14 cellular contexts compared by ENCODE assay signal in the genomic region with DNA sequence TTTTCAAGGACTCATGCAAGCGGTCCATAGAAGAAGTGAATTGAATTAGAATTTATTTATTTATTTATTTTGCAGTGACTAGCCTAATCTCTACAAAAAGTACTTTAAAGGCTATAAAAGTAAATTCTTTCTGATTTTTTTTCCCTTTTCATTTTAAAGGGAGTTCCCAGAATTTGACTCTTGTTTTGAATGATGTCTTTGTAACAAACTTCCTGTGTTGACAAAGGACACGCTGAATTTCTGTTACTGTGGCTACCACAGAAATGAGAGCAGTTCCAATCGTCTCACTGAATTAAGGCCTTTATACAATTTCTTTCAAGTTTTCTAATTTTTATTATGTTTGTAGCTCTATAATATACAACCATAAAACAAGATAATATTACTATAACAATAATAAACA. TPM values are rescaled to one million over a fixed set of nuclear protein-coding genes. Genes with fewer than 3 reads are reported as not detected.
DNase-seq lines count a peak whose midpoint lies in the region; ATAC-seq and TF ChIP-seq lines count a peak whose summit lies in the region.
"Had no signal": no experiment of that assay in that cellular context is flagged by ENCODE, and none has a peak within 500 bp of the region (broad histone marks: within the 10 kb centered on the region; RNA-seq: fewer than 3 reads in every experiment).

No MANE protein-coding gene starts in this region.

- peaks cover 20% of the 10 kb centered on the region for H3K36me3 Mint-ChIP-seq in central memory CD8-positive, alpha-beta T cell (ENCODE audit: insufficient read depth)
- no peaks in the 10 kb centered on the region for H3K36me3 Mint-ChIP-seq in naive thymus-derived CD8-positive, alpha-beta T cell

- WGBS in psoas muscle, 3 donors, result 58 to 64% (median 60%) methylated on average over 3 of the region's 3 CpGs

- peak; percentile 47 for ATAC-seq in central memory CD8-positive, alpha-beta T cell (replicated peaks; ENCODE audit: extremely low read depth, poor library complexity, severe bottlenecking)
- ATAC-seq in naive thymus-derived CD8-positive, alpha-beta T cell, result peak; percentile 16 to 64
- ATAC-seq in GM21447 (IDR thresholded peaks at IDR 0.05; ENCODE audit: unreplicated experiment) (no peak), HG03520 (IDR thresholded peaks at IDR 0.05; ENCODE audit: unreplicated experiment) (no peak), psoas muscle (no peak)

- no peaks in the 10 kb centered on the region for H4K20me1 ChIP-seq in BLaER1 treated with 17β-estradiol and CSF1 and Interleukin-3, amounts not matched to agents 10 nM and 100 nM

- peak overlapping the region in 4 of 11 experiments; percentile 9 to 44 (median 28); a peak in 3 of 22 replicates for H3K9ac ChIP-seq in BLaER1 treated with 17β-estradiol and CSF1 and Interleukin-3, amounts not matched to agents 10 nM and 100 nM

- no peaks in the 10 kb centered on the region for H3K9me3 Mint-ChIP-seq in central memory CD8-positive, alpha-beta T cell
- peaks cover 0 to 4% (median 0%) of the 10 kb centered on the region in 9 donors for H3K9me3 Mint-ChIP-seq in naive thymus-derived CD8-positive, alpha-beta T cell

- peak overlapping the region; percentile 99 for H3K27ac Mint-ChIP-seq in central memory CD8-positive, alpha-beta T cell (ENCODE audit: low read depth)
- H3K27ac Mint-ChIP-seq in naive thymus-derived CD8-positive, alpha-beta T cell, result peak overlapping the region; percentile 85 to 99 (median 95)

- H3K27me3 Mint-ChIP-seq in central memory CD8-positive, alpha-beta T cell, result no peaks in the 10 kb centered on the region
- H3K27me3 Mint-ChIP-seq in naive thymus-derived CD8-positive, alpha-beta T cell, result no peaks in the 10 kb centered on the region

- no peaks in the 10 kb centered on the region for H3K36me3 ChIP-seq in BLaER1 treated with 17β-estradiol and CSF1 and Interleukin-3, amounts not matched to agents 10 nM and 100 nM
- H3K36me3 ChIP-seq in psoas muscle (ENCODE audit: insufficient read depth in 1 of 2, low read depth in 1 of 2), result no peaks in the 10 kb centered on the region
- H3K36me3 ChIP-seq: HAP-1, prostate gland had no signal

- in situ Hi-C loops in KBM-7 (cut with MboI; ENCODE audit: low pct_unique_long_range_greater_than_20kb, low sequenced_read_pairs), result no loop called here

- no peak for TF ChIP-seq CTCF in psoas muscle (IDR thresholded peaks at IDR 0.05)

- peak overlapping the region in 10 of 11 experiments; percentile 26 to 81 (median 75); a peak in 19 of 22 replicates for H3K27ac ChIP-seq in BLaER1 treated with 17β-estradiol and CSF1 and Interleukin-3, amounts not matched to agents 10 nM and 100 nM
- no peak overlapping the region for H3K27ac ChIP-seq in psoas muscle
- H3K27ac ChIP-seq: RWPE1 had no signal

- peak overlapping the region; percentile 46 to 78 (median 68) for H3K4me2 ChIP-seq in BLaER1 treated with 17β-estradiol and CSF1 and Interleukin-3, amounts not matched to agents 10 nM and 100 nM

- H3K4me3 ChIP-seq in BLaER1 treated with 17β-estradiol and CSF1 and Interleukin-3, amounts not matched to agents 10 nM and 100 nM, result no peak overlapping the region
- no peak overlapping the region for H3K4me3 ChIP-seq in psoas muscle
- H3K4me3 ChIP-seq: HAP-1, prostate gland had no signal

- intact Hi-C loops in psoas muscle (cut with DNase I), result no loop called here

- peak; percentile 21 for DNase-seq in KBM-7
- DNase-seq in central memory CD8-positive, alpha-beta T cell (ENCODE audit: low spot score in 2 of 2), result no peak
- peak in 3 of 10 donors; percentile 20 to 67 (median 47) for DNase-seq in naive thymus-derived CD8-positive, alpha-beta T cell
- DNase-seq in C1 segment of cervical spinal cord (lab: John Stamatoyannopoulos, UW), result no peak
- no peak for DNase-seq in psoas muscle
- DNase-seq: NCI-H2029; NCI-H774; stimulated activated CD4-positive, alpha-beta T cell treated with anti-CD3 and anti-CD28 coated beads, Interleukin-1b, Interleukin-23, amount 100 ng/mL, for 48 hours had no signal

- H3K9me3 ChIP-seq in BLaER1 treated with 17β-estradiol and CSF1 and Interleukin-3, amounts not matched to agents 10 nM and 100 nM (replicated peaks in 1 of 11), result peaks cover 0 to 4% (median under 1%) of the 10 kb centered on the region in 11 experiments; a peak in 8 of 22 replicates
- H3K9me3 ChIP-seq in psoas muscle, result no peaks in the 10 kb centered on the region
- H3K9me3 ChIP-seq: HAP-1, prostate gland had no signal

- peaks cover 56% of the 10 kb centered on the region for H3K4me1 Mint-ChIP-seq in central memory CD8-positive, alpha-beta T cell
- H3K4me1 Mint-ChIP-seq in naive thymus-derived CD8-positive, alpha-beta T cell, result peaks cover 32 to 66% (median 52%) of the 10 kb centered on the region in 4 donors

- H3K4me1 ChIP-seq in BLaER1 treated with 17β-estradiol and CSF1 and Interleukin-3, amounts not matched to agents 10 nM and 100 nM, result peaks cover 54 to 76% (median 66%) of the 10 kb centered on the region in 10 experiments
- H3K4me1 ChIP-seq in psoas muscle, result no peaks in the 10 kb centered on the region
- H3K4me1 ChIP-seq: prostate gland had no signal

- no peak overlapping the region for H3K4me3 Mint-ChIP-seq in central memory CD8-positive, alpha-beta T cell
- peak overlapping the region in 4 of 10 donors; percentile 14 to 61 (median 50) for H3K4me3 Mint-ChIP-seq in naive thymus-derived CD8-positive, alpha-beta T cell

- POLR2A ChIA-PET in naive thymus-derived CD8-positive, alpha-beta T cell (lab: Charles Lee), result interaction anchor here (1.1 to 5.9 kb wide), 5 partner anchors 45 to 188 kb away, joined by 3 to 44 read pairs (median 30); a partner anchor contains a TSS

- H3K27me3 ChIP-seq in BLaER1 treated with 17β-estradiol and CSF1 and Interleukin-3, amounts not matched to agents 10 nM and 100 nM, result no peaks in the 10 kb centered on the region
- H3K27me3 ChIP-seq in psoas muscle (ENCODE audit: insufficient read depth in 3 of 3, low read length in 2 of 3), result no peaks in the 10 kb centered on the region

RNA-seq across cellular contexts. Expression of a gene that starts 46.3 kb away (rescaled TPM):
- 10 to 100 TPM; 57.4 to 59.6 TPM for total RNA-seq in naive thymus-derived CD8-positive, alpha-beta T cell
- polyA plus RNA-seq in naive thymus-derived CD8-positive, alpha-beta T cell, result 10 to 100 TPM; 38.6 to 54.9 (median 50.8) TPM
- 1 to 10 TPM; 4.4 to 5.2 (median 4.9) TPM for total RNA-seq in psoas muscle
- polyA plus RNA-seq in psoas muscle, result 1 to 10 TPM; 1.5 to 3.9 (median 3.6) TPM

Comparison
In these comparisons a context has a peak if more than half of its experiments do, and no peak if none do; other contexts are left out.
1. ATAC-seq: peak in central memory CD8-positive, alpha-beta T cell (single experiment) and naive thymus-derived CD8-positive, alpha-beta T cell (2 of 2); none in GM21447 (single experiment), HG03520 (single experiment) and psoas muscle (0 of 4).
2. RNA of a gene that starts 46.3 kb away (total RNA-seq): 57.4 to 59.6 TPM in naive thymus-derived CD8-positive, alpha-beta T cell; 4.4 to 5.2 TPM in psoas muscle; every median in the first group is over 4 times any median in the second.